ENCODE assay signal across 1 cellular context in the genomic region with DNA sequence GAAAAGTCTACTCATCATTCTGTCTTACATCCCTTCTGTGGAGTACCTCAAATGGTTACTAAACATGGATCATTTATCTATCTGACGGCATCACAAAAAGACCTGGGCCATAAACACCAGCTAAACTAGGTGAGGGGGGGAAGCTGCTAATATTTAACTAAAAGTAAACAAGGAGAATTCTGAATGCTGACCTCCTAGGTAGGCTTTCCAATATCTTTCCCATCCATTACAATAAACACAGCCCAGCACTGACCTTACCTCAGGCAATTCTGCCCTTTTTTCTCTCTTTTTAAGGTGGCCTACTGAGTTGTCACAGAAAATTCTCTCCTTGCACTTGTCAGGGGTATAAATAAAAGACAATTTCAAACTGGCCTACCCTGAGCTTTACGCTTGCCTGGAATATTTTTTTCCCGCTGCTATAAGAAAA.
TF ChIP-seq lines count a peak whose summit lies in the region.

No MANE protein-coding gene starts in this region.

TF ChIP-seq in A549, 52 proteins besides CTCF, POLR2A, EP300 and RAD21 (continued from another document):
- no peak for TF ChIP-seq NPAS2 (CRISPR knock-in tag; IDR thresholded peaks at IDR 0.05; ENCODE audit: borderline replicate concordance)
- TF ChIP-seq CBX2 (IDR thresholded peaks at IDR 0.05; ENCODE audit: borderline replicate concordance, low read depth) = no peak
TF ChIP-seq in A549: peak in this region for 0.
